Comparison of ENCODE assay signal across 3 cellular contexts in the genomic region with DNA sequence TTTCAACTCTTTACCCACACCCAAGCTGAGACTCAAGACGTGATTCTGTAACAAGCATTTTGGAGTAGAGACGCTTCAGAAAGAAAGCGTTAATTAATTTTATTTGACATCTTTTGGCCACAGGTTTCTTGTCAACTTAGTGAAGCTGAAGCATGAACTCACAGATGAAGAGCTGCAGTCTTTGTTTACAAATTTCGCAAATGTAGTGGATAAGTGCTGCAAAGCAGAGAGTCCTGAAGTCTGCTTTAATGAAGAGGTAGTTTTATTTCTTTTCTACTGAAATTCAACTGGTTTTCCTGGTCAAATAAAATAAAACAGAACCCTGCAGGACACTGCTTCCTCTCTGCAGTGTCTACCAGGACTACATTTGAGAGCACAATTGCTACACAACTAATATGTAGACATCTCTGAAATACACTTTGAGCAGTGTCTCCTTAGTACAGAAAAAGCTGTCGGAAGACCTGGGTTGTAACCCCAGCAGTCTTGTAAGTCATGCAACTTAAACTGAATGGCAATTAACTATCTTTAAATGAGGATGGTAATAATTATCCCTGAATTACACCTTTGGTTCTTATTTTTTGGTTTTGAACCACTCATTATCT.
A peak's percentile ranks its signal among the peaks of the same experiment; 100 is the strongest.
TF ChIP-seq lines count a peak whose summit lies in the region.

No MANE protein-coding gene starts in this region.

TF ChIP-seq in GM23338, 12 proteins besides CTCF, POLR2A, EP300 and RAD21 (continues in another document):
- TF ChIP-seq JUNB (IDR thresholded peaks at IDR 0.05; ENCODE audit: unreplicated experiment) (no peak), CREB1 (CRISPR knock-in tag; IDR thresholded peaks at IDR 0.05; ENCODE audit: low read depth) (no peak), EZH2 (IDR thresholded peaks at IDR 0.05; ENCODE audit: low read depth, unreplicated experiment) (no peak), NANOG (IDR thresholded peaks at IDR 0.05; ENCODE audit: borderline replicate concordance) (no peak)
- TF ChIP-seq, protein P1, sequence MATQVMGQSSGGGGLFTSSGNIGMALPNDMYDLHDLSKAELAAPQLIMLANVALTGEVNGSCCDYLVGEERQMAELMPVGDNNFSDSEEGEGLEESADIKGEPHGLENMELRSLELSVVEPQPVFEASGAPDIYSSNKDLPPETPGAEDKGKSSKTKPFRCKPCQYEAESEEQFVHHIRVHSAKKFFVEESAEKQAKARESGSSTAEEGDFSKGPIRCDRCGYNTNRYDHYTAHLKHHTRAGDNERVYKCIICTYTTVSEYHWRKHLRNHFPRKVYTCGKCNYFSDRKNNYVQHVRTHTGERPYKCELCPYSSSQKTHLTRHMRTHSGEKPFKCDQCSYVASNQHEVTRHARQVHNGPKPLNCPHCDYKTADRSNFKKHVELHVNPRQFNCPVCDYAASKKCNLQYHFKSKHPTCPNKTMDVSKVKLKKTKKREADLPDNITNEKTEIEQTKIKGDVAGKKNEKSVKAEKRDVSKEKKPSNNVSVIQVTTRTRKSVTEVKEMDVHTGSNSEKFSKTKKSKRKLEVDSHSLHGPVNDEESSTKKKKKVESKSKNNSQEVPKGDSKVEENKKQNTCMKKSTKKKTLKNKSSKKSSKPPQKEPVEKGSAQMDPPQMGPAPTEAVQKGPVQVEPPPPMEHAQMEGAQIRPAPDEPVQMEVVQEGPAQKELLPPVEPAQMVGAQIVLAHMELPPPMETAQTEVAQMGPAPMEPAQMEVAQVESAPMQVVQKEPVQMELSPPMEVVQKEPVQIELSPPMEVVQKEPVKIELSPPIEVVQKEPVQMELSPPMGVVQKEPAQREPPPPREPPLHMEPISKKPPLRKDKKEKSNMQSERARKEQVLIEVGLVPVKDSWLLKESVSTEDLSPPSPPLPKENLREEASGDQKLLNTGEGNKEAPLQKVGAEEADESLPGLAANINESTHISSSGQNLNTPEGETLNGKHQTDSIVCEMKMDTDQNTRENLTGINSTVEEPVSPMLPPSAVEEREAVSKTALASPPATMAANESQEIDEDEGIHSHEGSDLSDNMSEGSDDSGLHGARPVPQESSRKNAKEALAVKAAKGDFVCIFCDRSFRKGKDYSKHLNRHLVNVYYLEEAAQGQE (IDR thresholded peaks at IDR 0.05; ENCODE audit: unreplicated experiment) = no peak

TF ChIP-seq in H1, 55 proteins besides CTCF, POLR2A, EP300 and RAD21:
- no peak for TF ChIP-seq NRF1 (IDR thresholded peaks at IDR 0.05; ENCODE audit: low read depth, low read length)

TF ChIP-seq in HepG2, 621 proteins besides CTCF, POLR2A, EP300 and RAD21:
- peak; percentile 87 for TF ChIP-seq FOXA3 (CRISPR knock-in tag; IDR thresholded peaks at IDR 0.05)
- peak; percentile 56; the same call in 1 of the 2 replicates for TF ChIP-seq CEBPG (CRISPR knock-in tag; IDR thresholded peaks at IDR 0.05)
- TF ChIP-seq ZNF709 (CRISPR knock-in tag; IDR thresholded peaks at IDR 0.05) = no peak
- TF ChIP-seq FOXA1 (IDR thresholded peaks at IDR 0.05) = no peak
- TF ChIP-seq FOXA1 (CRISPR knock-in tag; IDR thresholded peaks at IDR 0.05) = peak; percentile 66
- peak; percentile 46; the same call in 1 of the 2 replicates for TF ChIP-seq CEBPB (IDR thresholded peaks at IDR 0.05; ENCODE audit: borderline replicate concordance, low read depth, low read length)
